ENCODE assay signal across 1 cellular context in genomic region chr3:194761384-194761783, GRCh38.
TF ChIP-seq lines count a peak whose summit lies in the region.

No MANE protein-coding gene starts in this region.

TF ChIP-seq in WTC11, 78 proteins besides CTCF, POLR2A, EP300 and RAD21 (continued from another document):
- TF ChIP-seq IRF1 (CRISPR knock-in tag; IDR thresholded peaks at IDR 0.05) = no peak
- no peak for TF ChIP-seq CREB1 (CRISPR knock-in tag; IDR thresholded peaks at IDR 0.05)
- TF ChIP-seq RELA (CRISPR knock-in tag; IDR thresholded peaks at IDR 0.05; ENCODE audit: borderline replicate concordance) = no peak
- TF ChIP-seq TEAD4 (CRISPR knock-in tag; IDR thresholded peaks at IDR 0.05) = no peak
